In genomic region chr5:131751551-131751950, GRCh38 we compare ENCODE assay signal across 16 cellular contexts. TPM values are rescaled to one million over a fixed set of nuclear protein-coding genes. Genes with fewer than 3 reads are reported as not detected.
A peak's percentile ranks its signal among the peaks of the same experiment; 100 is the strongest.
DNase-seq lines count a peak whose midpoint lies in the region; ATAC-seq, FAIRE-seq and TF ChIP-seq lines count a peak whose summit lies in the region.
"Had no signal": no experiment of that assay in that cellular context is flagged by ENCODE, and none has a peak within 500 bp of the region (broad histone marks: within the 10 kb centered on the region; RNA-seq: fewer than 3 reads in every experiment).

No MANE protein-coding gene starts in this region.

- no peaks in the 10 kb centered on the region for H3K36me3 ChIP-seq in pancreas

- ATAC-seq in GM21447 (IDR thresholded peaks at IDR 0.05; ENCODE audit: unreplicated experiment), result no peak
- no peak for ATAC-seq in pancreas
- ATAC-seq: CD8-positive, alpha-beta T cell; GM23338 had no signal

- TF ChIP-seq CTCF in astrocyte of the cerebellum (IDR thresholded peaks at IDR 0.05; ENCODE audit: low read depth, low read length, missing control alignments), result no peak
- no peak for TF ChIP-seq CTCF in pancreas (IDR thresholded peaks at IDR 0.05)

- no peak overlapping the region for H3K4me3 ChIP-seq in astrocyte of the cerebellum (ENCODE audit: low read depth, low read length)
- no peak overlapping the region for H3K4me3 ChIP-seq in pancreas
- H3K4me3 ChIP-seq: GM23338 had no signal

- no peaks in the 10 kb centered on the region for H3K9me3 ChIP-seq in pancreas

- H3K27me3 ChIP-seq in pancreas, result no peaks in the 10 kb centered on the region

- intact Hi-C loops in pancreas (cut with DNase I), result no loop called here

- 95 to 96% methylated on average over 2 of the region's 2 CpGs for WGBS in pancreas, 2 donors

- peak; percentile 43 for DNase-seq in EH (ENCODE audit: low read depth)
- peak; percentile 4 for DNase-seq in HCEC 1CT
- peak; percentile 42 for DNase-seq in astrocyte of the cerebellum (ENCODE audit: low read depth)
- peak; percentile 49 for DNase-seq in fibroblast of peridontal ligament (ENCODE audit: extremely low read depth)
- no peak for DNase-seq in KBM-7
- no peak for DNase-seq in pancreas
- DNase-seq: CD8-positive, alpha-beta T cell; COR-L47; DMS153; DMS79 treated with DMSO at 0.1 percent for 48 hours; GF-D8; H7 had no signal

- H3K4me1 ChIP-seq in pancreas, result peaks cover 0 to 6% (median 0%) of the 10 kb centered on the region in 3 donors

- in situ Hi-C loops in astrocyte of the cerebellum (cut with HindIII; ENCODE audit: low sequenced_read_pairs) (no loop called here), KBM-7 (cut with MboI; ENCODE audit: low pct_unique_long_range_greater_than_20kb, low sequenced_read_pairs) (no loop called here)

- FAIRE-seq in pancreas (lab: Jason Lieb, UNC), result no peak
- FAIRE-seq: A204.1, D721Med had no signal

- no peak overlapping the region for H3K27ac ChIP-seq in pancreas

RNA-seq across cellular contexts. Expression of gene FNIP1, which starts 45.3 kb away (rescaled TPM):
- total RNA-seq in pancreas, result 10 to 100 TPM; 11.1 to 20.9 (median 13.2) TPM
- 1 to 10 TPM; 2.7 to 4.4 TPM for polyA plus RNA-seq in pancreas

Comparison
In these comparisons a context has a peak if more than half of its experiments do, and no peak if none do; other contexts are left out.
1. DNase-seq: peak in EH (single experiment), HCEC 1CT (single experiment), astrocyte of the cerebellum (single experiment) and fibroblast of peridontal ligament (single experiment); none in KBM-7 (single experiment) and pancreas (0 of 6).